13 cellular contexts compared by ENCODE assay signal in the genomic region with DNA sequence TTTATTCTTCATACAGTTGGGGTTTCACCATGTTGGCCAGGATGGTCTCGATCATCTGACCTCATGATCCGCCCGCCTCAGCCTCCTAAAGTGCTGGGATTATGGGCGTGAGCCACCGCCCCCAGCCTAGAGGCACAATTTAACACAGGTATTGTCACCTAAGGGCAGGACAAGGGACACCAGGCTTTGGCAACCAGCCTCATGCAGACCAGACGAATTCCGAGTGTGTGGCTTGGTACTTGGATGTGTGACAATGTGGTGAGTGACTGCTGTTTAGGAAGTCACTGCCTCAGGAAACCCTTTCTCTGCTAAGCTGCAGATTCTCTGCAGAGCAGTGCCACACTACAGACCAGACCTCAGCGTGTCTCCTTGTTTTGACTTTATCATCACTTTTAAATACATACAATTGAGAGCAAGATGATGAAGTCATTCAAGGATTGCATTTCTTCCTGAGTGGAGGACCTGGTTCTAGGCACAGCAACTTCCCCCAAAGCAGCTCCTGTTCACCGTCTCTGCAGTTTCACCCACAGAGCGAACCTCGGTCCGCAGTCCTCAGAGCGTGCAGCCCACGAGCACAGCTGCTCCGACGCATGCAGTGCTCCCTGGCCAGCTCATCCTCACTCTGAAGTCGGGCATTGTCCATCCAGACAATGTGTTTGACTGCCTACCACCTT.
DNase-seq lines count a peak whose midpoint lies in the region; ATAC-seq and TF ChIP-seq lines count a peak whose summit lies in the region.
"Had no signal": no experiment of that assay in that cellular context is flagged by ENCODE, and none has a peak within 500 bp of the region (broad histone marks: within the 10 kb centered on the region; RNA-seq: fewer than 3 reads in every experiment).

No MANE protein-coding gene starts in this region.

- ATAC-seq in GM18907 (IDR thresholded peaks at IDR 0.05; ENCODE audit: unreplicated experiment), result peak; percentile 38
- ATAC-seq in HG02588 (IDR thresholded peaks at IDR 0.05; ENCODE audit: unreplicated experiment), result peak; percentile 36
- ATAC-seq: activated CD8-positive, alpha-beta memory T cell treated with anti-CD3 and anti-CD28 coated beads, Interleukin-2, amount 10 ng/mL, durations not matched to agents 7 days and 5 days; T-cell had no signal

- H3K4me1 Mint-ChIP-seq in CD8-positive, alpha-beta memory T cell, result peaks cover 76 to 95% (median 92%) of the 10 kb centered on the region in 3 donors

- H3K4me3 ChIP-seq in CD8-positive, alpha-beta memory T cell (ENCODE audit: low read length), result no peak overlapping the region
- no peak overlapping the region for H3K4me3 ChIP-seq in smooth muscle cell

- DNase-seq in CD8-positive, alpha-beta memory T cell, result peak in 1 of 5 donors; percentile 14
- DNase-seq in NAMALWA (ENCODE audit: low spot score) (peak; percentile 15), smooth muscle cell (lab: John Stamatoyannopoulos, UW; ENCODE audit: unreplicated experiment) (no peak), NCI-H526 treated with DMSO at 0.1 percent for 48 hours (lab: John Stamatoyannopoulos, UW) (no peak), GOT3 (lab: John Stamatoyannopoulos, UW) (no peak), NCI-H1092 (lab: John Stamatoyannopoulos, UW) (no peak)
- DNase-seq: activated CD8-positive, alpha-beta memory T cell treated with anti-CD3 and anti-CD28 coated beads, Interleukin-2, amount 10 ng/mL, durations not matched to agents 7 days and 5 days; BE2C; islet precursor cell; nucleus accumbens had no signal

- H3K27me3 ChIP-seq in CD8-positive, alpha-beta memory T cell (ENCODE audit: insufficient read depth, low read length, poor library complexity, severe bottlenecking), result no peaks in the 10 kb centered on the region
- H3K27me3 ChIP-seq in smooth muscle cell (ENCODE audit: low read depth), result no peaks in the 10 kb centered on the region
- H3K27me3 ChIP-seq: BE2C had no signal

- CTCF ChIA-PET in CD8-positive, alpha-beta memory T cell (lab: Charles Lee), result interaction anchor here (0.6 to 1.1 kb wide), 3 partner anchors 29 to 310 kb away, joined by 3 read pairs; no protein-coding TSS in a partner anchor

- H3K9me3 ChIP-seq in CD8-positive, alpha-beta memory T cell (ENCODE audit: low read length), result no peaks in the 10 kb centered on the region
- H3K9me3 ChIP-seq in smooth muscle cell (replicated peaks; ENCODE audit: low read depth), result no peaks in the 10 kb centered on the region
- H3K9me3 ChIP-seq: BE2C had no signal

- peak overlapping the region in 5 of 7 donors; percentile 2 to 54 (median 32) for H3K4me3 Mint-ChIP-seq in CD8-positive, alpha-beta memory T cell
- H3K4me3 Mint-ChIP-seq: activated CD8-positive, alpha-beta memory T cell treated with anti-CD3 and anti-CD28 coated beads, Interleukin-2, amount 10 ng/mL, durations not matched to agents 7 days and 5 days; T-cell had no signal

- peak overlapping the region in 3 of 8 donors; percentile 8 to 29 (median 26) for H3K27ac Mint-ChIP-seq in CD8-positive, alpha-beta memory T cell
- H3K27ac Mint-ChIP-seq: activated CD8-positive, alpha-beta memory T cell treated with anti-CD3 and anti-CD28 coated beads, Interleukin-2, amount 10 ng/mL, durations not matched to agents 7 days and 5 days; T-cell had no signal

- H3K79me2 ChIP-seq in smooth muscle cell (ENCODE audit: low read depth), result no peaks in the 10 kb centered on the region

- H3F3A ChIP-seq in smooth muscle cell (ENCODE audit: low read depth), result no peaks in the 10 kb centered on the region

- H3K4me2 ChIP-seq in smooth muscle cell, result no peak overlapping the region

- WGBS in smooth muscle cell (ENCODE audit: low lambda C conversion rate), result 97% methylated on average over 17 of the region's 17 CpGs

- H3K27me3 Mint-ChIP-seq in CD8-positive, alpha-beta memory T cell, result no peaks in the 10 kb centered on the region
- H3K27me3 Mint-ChIP-seq: activated CD8-positive, alpha-beta memory T cell treated with anti-CD3 and anti-CD28 coated beads, Interleukin-2, amount 10 ng/mL, durations not matched to agents 7 days and 5 days; T-cell had no signal

- POLR2A ChIA-PET in CD8-positive, alpha-beta memory T cell (lab: Charles Lee), result no interaction called here

- H3K9ac ChIP-seq in smooth muscle cell (ENCODE audit: low read depth), result no peak overlapping the region

- peaks cover 57% of the 10 kb centered on the region for H3K4me1 ChIP-seq in CD8-positive, alpha-beta memory T cell (ENCODE audit: insufficient read depth, low read length)
- no peaks in the 10 kb centered on the region for H3K4me1 ChIP-seq in smooth muscle cell (ENCODE audit: low read depth)
- H3K4me1 ChIP-seq: BE2C had no signal

- H3K36me3 ChIP-seq in CD8-positive, alpha-beta memory T cell (ENCODE audit: insufficient read depth, low read length), result no peaks in the 10 kb centered on the region
- no peaks in the 10 kb centered on the region for H3K36me3 ChIP-seq in smooth muscle cell (ENCODE audit: low read depth)
- H3K36me3 ChIP-seq: BE2C had no signal

- no peak overlapping the region for H2AFZ ChIP-seq in smooth muscle cell (ENCODE audit: low read depth)

- TF ChIP-seq CTCF in smooth muscle cell (IDR thresholded peaks at IDR 0.05; ENCODE audit: borderline replicate concordance, insufficient read depth, poor library complexity, severe bottlenecking), result no peak

- peaks cover 6% of the 10 kb centered on the region for H4K20me1 ChIP-seq in smooth muscle cell (ENCODE audit: low read depth)

- no peak overlapping the region for H3K27ac ChIP-seq in CD8-positive, alpha-beta memory T cell (ENCODE audit: low read depth, low read length)
- no peak overlapping the region for H3K27ac ChIP-seq in smooth muscle cell (ENCODE audit: low read depth)

- no peaks in the 10 kb centered on the region for H3K9me3 Mint-ChIP-seq in CD8-positive, alpha-beta memory T cell
- H3K9me3 Mint-ChIP-seq: T-cell had no signal

- peaks cover 4 to 15% (median 10%) of the 10 kb centered on the region in 3 donors for H3K36me3 Mint-ChIP-seq in CD8-positive, alpha-beta memory T cell
